Comparison of ENCODE assay signal across 19 cellular contexts in the genomic region with DNA sequence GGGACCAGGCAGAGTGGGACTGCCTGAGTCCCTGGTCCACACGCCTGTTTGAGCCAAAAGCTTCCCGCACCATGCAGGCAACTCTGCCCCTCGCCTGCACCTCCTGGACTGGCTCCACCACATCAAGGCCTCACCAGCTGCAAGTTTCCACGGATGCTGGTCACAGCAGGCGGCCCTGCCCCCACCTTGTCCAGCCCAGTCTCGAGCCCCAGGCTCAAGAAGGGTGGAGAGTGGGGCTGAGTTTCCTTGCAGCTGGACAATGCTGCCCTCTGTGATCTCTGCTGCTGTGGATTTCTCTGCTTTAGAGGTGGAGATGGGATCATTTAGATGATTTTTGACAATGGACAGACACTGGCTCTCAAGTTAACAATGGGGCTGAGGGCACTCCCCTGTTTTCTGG.
DNase-seq lines count a peak whose midpoint lies in the region; ATAC-seq, FAIRE-seq and TF ChIP-seq lines count a peak whose summit lies in the region.
"Had no signal": no experiment of that assay in that cellular context is flagged by ENCODE, and none has a peak within 500 bp of the region (broad histone marks: within the 10 kb centered on the region; RNA-seq: fewer than 3 reads in every experiment).

No MANE protein-coding gene starts in this region.

- H3K9ac ChIP-seq in BLaER1 (peak overlapping the region; percentile 99), endothelial cell of umbilical vein (replicated peaks; ENCODE audit: extremely low read depth, insufficient read depth, low read length) (no peak overlapping the region)

- H3K9me3 ChIP-seq in BLaER1 (no peaks in the 10 kb centered on the region; the same call in 1 of the 2 replicates), endothelial cell of umbilical vein (replicated peaks; ENCODE audit: control insufficient read depth, insufficient read depth, low read length) (no peaks in the 10 kb centered on the region)

- no peak overlapping the region for H3K4me3 Mint-ChIP-seq in nephron progenitor cell

- H3K79me2 ChIP-seq in endothelial cell of umbilical vein (ENCODE audit: control insufficient read depth, insufficient read depth, low read length), result no peaks in the 10 kb centered on the region

- no peak overlapping the region for H2AFZ ChIP-seq in endothelial cell of umbilical vein (ENCODE audit: low read depth, low read length)

- dilution Hi-C loops in endothelial cell of umbilical vein (cut with MboI; ENCODE audit: extremely low pct_ligation_motif_present, low sequenced_read_pairs), result no loop called here

- H3K4me1 ChIP-seq in BLaER1 (peaks cover 67% of the 10 kb centered on the region), endothelial cell of umbilical vein (ENCODE audit: control insufficient read depth, extremely low read depth, insufficient read depth, low read length) (peaks cover 11% of the 10 kb centered on the region)

- no peak for TF ChIP-seq POLR2A in endothelial cell of umbilical vein (IDR thresholded peaks at IDR 0.05; ENCODE audit: low read depth, low read length)

- no TSS peak for BruUV-seq in endothelial cell of umbilical vein (replicated peaks; lab: Mats Ljungman, UMichigan)

- H3K36me3 ChIP-seq in BLaER1 (peaks cover 37% of the 10 kb centered on the region), endothelial cell of umbilical vein (ENCODE audit: control insufficient read depth in 2 of 2, extremely low read depth in 1 of 2, insufficient read depth in 2 of 2, low read length in 2 of 2) (peaks cover 4 to 6% of the 10 kb centered on the region in 2 experiments)

- ATAC-seq in HG03457 (IDR thresholded peaks at IDR 0.05; ENCODE audit: unreplicated experiment), result no peak

- H3K36me3 Mint-ChIP-seq in nephron progenitor cell (ENCODE audit: low read depth), result peaks cover 16% of the 10 kb centered on the region

- peaks cover 67% of the 10 kb centered on the region for H3K4me1 Mint-ChIP-seq in nephron progenitor cell

- POLR2A ChIA-PET in endothelial cell of umbilical vein (lab: Charles Lee), result no interaction called here

- H3K4me2 ChIP-seq in BLaER1 (peak overlapping the region; percentile 96), endothelial cell of umbilical vein (ENCODE audit: insufficient read depth, low read length) (no peak overlapping the region)

- H3K27ac Mint-ChIP-seq in nephron progenitor cell, result no peak overlapping the region

- H3K27me3 Mint-ChIP-seq in nephron progenitor cell (ENCODE audit: low read depth, poor library complexity), result peaks cover 3% of the 10 kb centered on the region

- no peaks in the 10 kb centered on the region for H3K27me3 ChIP-seq in BLaER1
- H3K27me3 ChIP-seq in endothelial cell of umbilical vein (ENCODE audit: control insufficient read depth in 2 of 2, insufficient read depth in 2 of 2, low read length in 2 of 2), result no peaks in the 10 kb centered on the region

- H4K20me1 ChIP-seq in BLaER1, result no peaks in the 10 kb centered on the region
- H4K20me1 ChIP-seq in endothelial cell of umbilical vein (replicated peaks; ENCODE audit: control insufficient read depth, extremely low read depth, insufficient read depth, low read length), result no peaks in the 10 kb centered on the region

- H3K9me3 Mint-ChIP-seq in nephron progenitor cell, result no peaks in the 10 kb centered on the region

- H3K4me3 ChIP-seq in BLaER1, result peak overlapping the region; percentile 92
- no peak overlapping the region for H3K4me3 ChIP-seq in endothelial cell of umbilical vein (replicated peaks in 1 of 3; ENCODE audit: insufficient read depth in 1 of 3, low read depth in 1 of 3, low read length in 3 of 3)

- CTCF ChIA-PET in endothelial cell of umbilical vein (lab: Charles Lee), result interaction anchor here (1.5 kb wide), 1 partner anchor 84 kb away, joined by 6 read pairs; no protein-coding TSS in a partner anchor

- peak; percentile 4 for FAIRE-seq in endothelial cell of umbilical vein (lab: Jason Lieb, UNC)
- FAIRE-seq: HTR-8/SVneo, RCC 7860 had no signal

- peak overlapping the region; percentile 99 for H3K27ac ChIP-seq in BLaER1
- H3K27ac ChIP-seq in endothelial cell of umbilical vein (ENCODE audit: insufficient read depth, low read depth, low read length), result no peak overlapping the region
- H3K27ac ChIP-seq: 22Rv1, HL-60 had no signal

- no peaks in the 10 kb centered on the region for H3K9me1 ChIP-seq in endothelial cell of umbilical vein (replicated peaks; ENCODE audit: control insufficient read depth, extremely low read depth, insufficient read depth, low read length)

- TF ChIP-seq CTCF in endothelial cell of umbilical vein (IDR thresholded peaks at IDR 0.05; ENCODE audit: extremely low read depth in 1 of 2, insufficient read depth in 1 of 2, low read depth in 1 of 2, low read length in 2 of 2) (no peak), nephron progenitor cell (IDR thresholded peaks at IDR 0.05) (no peak)

- intact Hi-C loops in endothelial cell of umbilical vein (cut with micrococcal nuclease), result no loop called here

- DNase-seq in endothelial cell of umbilical vein (ENCODE audit: low read depth, low spot score), result peak; percentile 11
- peak; percentile 26 for DNase-seq in nephron progenitor cell
- DNase-seq in retina, result peak; percentile 55
- no peak for DNase-seq in activated CD4-positive, alpha-beta T cell treated with anti-CD3 and anti-CD28 coated beads, Interleukin-2, amount 50 U/mL, for 1 hour
- DNase-seq in 8988T, result no peak
- DNase-seq in cerebellar nuclear complex (lab: John Stamatoyannopoulos, UW), result no peak
- DNase-seq: DMS79 treated with DMSO at 0.1 percent for 48 hours, HCEC 1CT, NCI-H1105 treated with DMSO at 0.1 percent for 48 hours, NCI-H1694 treated with DMSO at 0.1 percent for 48 hours, NCI-H2107, NCI-H2227 treated with DMSO at 0.1 percent for 48 hours, NCI-H524 had no signal

TF ChIP-seq in endothelial cell of umbilical vein, 7 proteins besides CTCF, POLR2A, EP300 and RAD21:
- TF ChIP-seq MYC (IDR thresholded peaks at IDR 0.05; ENCODE audit: low read depth, low read length), result no peak
- TF ChIP-seq, protein P1, sequence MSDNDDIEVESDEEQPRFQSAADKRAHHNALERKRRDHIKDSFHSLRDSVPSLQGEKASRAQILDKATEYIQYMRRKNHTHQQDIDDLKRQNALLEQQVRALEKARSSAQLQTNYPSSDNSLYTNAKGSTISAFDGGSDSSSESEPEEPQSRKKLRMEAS (IDR thresholded peaks at IDR 0.05; ENCODE audit: insufficient read depth, insufficient read length), result no peak
- TF ChIP-seq EZH2 (IDR thresholded peaks at IDR 0.05; ENCODE audit: borderline replicate concordance, low read depth, low read length, severe bottlenecking), result no peak
- no peak for TF ChIP-seq GATA2 (IDR thresholded peaks at IDR 0.05; ENCODE audit: insufficient read depth, insufficient read length, low read depth, low read length)
- no peak for TF ChIP-seq FOS (IDR thresholded peaks at IDR 0.05; ENCODE audit: borderline replicate concordance, insufficient read depth, low read length)
- no peak for TF ChIP-seq JUN (IDR thresholded peaks at IDR 0.05; ENCODE audit: borderline replicate concordance, insufficient read depth, insufficient read length, low read depth)
- no peak for TF ChIP-seq POLR2AphosphoS5 (IDR thresholded peaks at IDR 0.05; ENCODE audit: insufficient read depth, low read depth, low read length)

Comparison
In these comparisons a context has a peak if more than half of its experiments do, and no peak if none do; other contexts are left out.
1. DNase-seq: peak in endothelial cell of umbilical vein (single experiment), nephron progenitor cell (single experiment) and retina (single experiment); none in activated CD4-positive, alpha-beta T cell treated with anti-CD3 and anti-CD28 coated beads, Interleukin-2, amount 50 U/mL, for 1 hour (single experiment), 8988T (single experiment) and cerebellar nuclear complex (0 of 2).